28 cellular contexts compared by ENCODE assay signal in the genomic region with DNA sequence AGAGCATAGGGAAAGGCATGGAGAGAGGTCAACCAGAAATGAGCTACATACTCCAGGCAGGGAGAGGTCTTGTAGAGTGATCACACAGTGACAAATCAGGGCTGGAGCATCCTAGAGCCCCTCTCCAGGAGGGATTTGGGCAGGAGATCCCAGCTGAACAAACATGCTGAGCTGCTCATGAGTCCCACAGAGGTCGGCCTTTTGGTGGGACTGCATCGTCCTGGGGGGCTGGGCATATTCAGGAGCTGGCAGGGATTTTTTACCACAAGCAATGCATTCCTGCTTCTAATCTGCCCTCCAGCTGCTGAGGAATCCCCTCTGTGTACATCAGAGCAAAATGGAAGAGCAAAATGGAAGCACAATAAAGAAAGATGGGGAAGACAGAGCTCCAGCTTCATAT.
"Had no signal": no experiment of that assay in that cellular context is flagged by ENCODE, and none has a peak within 500 bp of the region (broad histone marks: within the 10 kb centered on the region; RNA-seq: fewer than 3 reads in every experiment).

No MANE protein-coding gene starts in this region.

- H3K4me1 ChIP-seq: adrenal gland, ascending aorta, body of pancreas, breast epithelium had no signal

- H3K27me3 ChIP-seq: adrenal gland, ascending aorta, body of pancreas, brain microvascular endothelial cell, breast epithelium, cardiac muscle cell had no signal

- H3K36me3 ChIP-seq: adrenal gland, ascending aorta, brain microvascular endothelial cell, breast epithelium, cardiac muscle cell had no signal

- H3K4me3 ChIP-seq: adrenal gland, ascending aorta, body of pancreas, breast epithelium, cardiac muscle cell had no signal

- DNase-seq: activated effector memory CD4-positive, alpha-beta T cell treated with anti-CD3 and anti-CD28 coated beads, Interleukin-2, amount 50 U/mL, for 16 hours; activated gamma-delta T cell; activated gamma-delta T cell treated with Interleukin-2 at 50 U/mL for 16 hours; activated naive CD4-positive, alpha-beta T cell; activated naive CD4-positive, alpha-beta T cell treated with anti-CD3 and anti-CD28 coated beads for 36 hours; activated naive CD4-positive, alpha-beta T cell treated with anti-CD3 and anti-CD28 coated beads, Interleukin-2, amount 10 ng/mL, durations not matched to agents 7 days and 5 days; activated naive CD4-positive, alpha-beta T cell treated with anti-CD3 and anti-CD28 coated beads, Interleukin-2, amount 50 U/mL, for 16 hours; activated naive CD4-positive, alpha-beta T cell treated with Interleukin-2 at 50 U/mL for 16 hours; activated naive CD8-positive, alpha-beta T cell treated with anti-CD3 and anti-CD28 coated beads for 36 hours; activated naive CD8-positive, alpha-beta T cell treated with anti-CD3 and anti-CD28 coated beads, Interleukin-2, amount 10 ng/mL, durations not matched to agents 7 days and 5 days; activated naive CD8-positive, alpha-beta T cell treated with anti-CD3 and anti-CD28 coated beads, Interleukin-2, amount 50 U/mL, for 24 hours; activated T-cell treated with anti-CD3 and anti-CD28 coated beads, Interleukin-2, amount 50 U/mL, for 1 hour; activated T-cell treated with anti-CD3 and anti-CD28 coated beads, Interleukin-2, amount 50 U/mL, for 24 hours; activated T-cell treated with anti-CD3 and anti-CD28 coated beads, Interleukin-2, amount 50 U/mL, for 4 hours; activated T-cell treated with anti-CD3 and anti-CD28 coated beads, Interleukin-2, amount 50 U/mL, for 48 hours; activated T-cell treated with anti-CD3 and anti-CD28 coated beads, Interleukin-2, amount 50 U/mL, for 72 hours; adrenal gland; amniotic stem cell; amygdala; anterior cingulate cortex; aorta; body of pancreas; brain microvascular endothelial cell; central memory CD4-positive, alpha-beta T cell; cerebellar nuclear complex had no signal

- H3K9me3 ChIP-seq: adrenal gland, ascending aorta, body of pancreas, breast epithelium had no signal

- H3K27ac ChIP-seq: adrenal gland, ascending aorta, body of pancreas, brain microvascular endothelial cell, breast epithelium, cardiac muscle cell had no signal
